In the genomic region with DNA sequence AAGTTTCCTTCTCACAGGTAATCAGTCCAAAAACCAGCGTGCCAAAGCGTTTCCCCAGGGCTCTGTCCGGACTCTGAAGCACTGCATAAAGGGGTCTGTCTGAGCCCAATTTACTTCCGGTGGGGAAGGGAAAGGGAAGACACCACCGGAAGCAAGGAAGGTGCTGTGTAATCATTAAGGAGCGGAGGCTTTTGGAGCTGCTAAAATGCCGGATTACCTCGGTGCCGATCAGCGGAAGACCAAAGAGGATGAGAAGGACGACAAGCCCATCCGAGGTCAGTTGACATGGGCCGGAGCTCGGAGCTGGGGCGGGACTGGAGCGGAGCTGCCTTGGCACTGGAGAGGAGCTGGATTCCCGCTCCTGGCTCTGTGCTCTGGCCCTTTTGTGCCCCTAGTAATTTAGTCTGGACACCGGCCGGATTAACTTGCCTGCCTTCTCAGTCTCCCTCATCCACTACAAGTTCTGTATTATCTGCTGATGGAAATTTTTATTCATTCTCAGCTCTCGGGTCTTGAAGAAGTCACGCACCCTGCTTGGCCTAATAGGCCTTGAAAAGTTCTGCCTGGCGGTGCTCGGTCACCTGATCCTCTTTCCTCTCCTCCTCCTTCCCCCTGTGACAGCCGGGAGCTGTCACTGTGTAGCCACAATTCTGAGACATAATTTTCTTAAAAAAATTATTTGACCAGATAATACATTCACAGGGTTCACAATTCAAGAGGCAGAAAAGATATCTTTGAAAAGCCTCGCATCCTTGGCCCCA, we compare ENCODE assay signal across 8 cellular contexts. TPM values are rescaled to one million over a fixed set of nuclear protein-coding genes. Genes with fewer than 3 reads are reported as not detected.
A peak's percentile ranks its signal among the peaks of the same experiment; 100 is the strongest.
DNase-seq lines count a peak whose midpoint lies in the region; ATAC-seq and TF ChIP-seq lines count a peak whose summit lies in the region.

Gene PSMC2 (plus strand): TSS at position 137 of the 761 bp plus-strand sequence. CDS start 69 bp downstream, at position 206.

- no peaks in the 10 kb centered on the region for H3K9me2 ChIP-seq in PC-9 (ENCODE audit: insufficient read depth)

- H4K20me1 ChIP-seq in PC-9 (ENCODE audit: insufficient read depth), result peaks cover 43% of the 10 kb centered on the region

- H3K4me3 ChIP-seq in PC-9 (peak within 1 kb of the TSS; percentile 83), mucosa of rectum (ENCODE audit: low read length in 2 of 2) (peak within 1 kb of the TSS; percentile 99)

- H3K4me2 ChIP-seq in PC-9, result peak within 1 kb of the TSS; percentile 82

- H3K36me3 ChIP-seq in PC-9 (ENCODE audit: low read depth) (0 out of 2 replicates have a peak, but pooled peaks cover 6% of the 10 kb centered on the region), mucosa of rectum (ENCODE audit: control insufficient read depth in 2 of 2, insufficient read depth in 2 of 2, low read length in 2 of 2) (peaks cover 5 to 11% of the 10 kb centered on the region in 2 donors)

- TF ChIP-seq POLR2A in erythroblast (IDR thresholded peaks at IDR 0.05; ENCODE audit: low read length), result peak; percentile 86

- H2AFZ ChIP-seq in PC-9, result peak within 1 kb of the TSS; percentile 93

- peak within 1 kb of the TSS; percentile 71 for H3K27ac ChIP-seq in PC-9
- H3K27ac ChIP-seq in mucosa of rectum (ENCODE audit: low read depth in 2 of 2, low read length in 2 of 2), result peak within 1 kb of the TSS; percentile 83 to 90

- DNase-seq in DMS53 (lab: John Stamatoyannopoulos, UW), result peak; percentile 97
- peak; percentile 93 for DNase-seq in KBM-7
- DNase-seq in PC-9, result peak; percentile 83 to 87
- DNase-seq in activated T-cell treated with anti-CD3 and anti-CD28 coated beads, Interleukin-2, amount 50 U/mL, for 1 hour, result peak; percentile 80
- peak; percentile 94 to 96 for DNase-seq in erythroblast (lab: John Stamatoyannopoulos, UW)
- peak; percentile 63 to 66 for DNase-seq in stimulated activated CD8-positive, alpha-beta memory T cell treated with anti-CD3 and anti-CD28 coated beads, Interleukin-4, amount 100 ng/mL, for 4 hours (ENCODE audit: low read depth in 2 of 2, low spot score in 1 of 2)

- no peak for TF ChIP-seq CTCF in PC-9 (conservative IDR thresholded peaks at IDR 0.05)

- TSS peak; percentile 54 for BruUV-seq in PC-9 (replicated peaks; lab: Mats Ljungman, UMichigan)

- ATAC-seq in GM21723 (IDR thresholded peaks at IDR 0.05; ENCODE audit: unreplicated experiment), result peak; percentile 70

- H3F3A ChIP-seq in PC-9 (ENCODE audit: insufficient read depth, low read depth), result peaks cover 4% of the 10 kb centered on the region

- H3K4me1 ChIP-seq in PC-9 (replicated peaks; ENCODE audit: insufficient read depth) (peaks cover 42% of the 10 kb centered on the region), mucosa of rectum (ENCODE audit: control insufficient read depth in 2 of 2, insufficient read depth in 2 of 2, low read length in 2 of 2) (peaks cover 18 to 30% of the 10 kb centered on the region in 2 donors)

- CTCF ChIA-PET in PC-9 (lab: Charles Lee), result no interaction called here

- in situ Hi-C loops in KBM-7 (cut with MboI; ENCODE audit: low pct_unique_long_range_greater_than_20kb, low sequenced_read_pairs), result no loop called here

- H3K27me3 ChIP-seq in PC-9 (ENCODE audit: insufficient read depth, low read depth), result no peaks in the 10 kb centered on the region
- H3K27me3 ChIP-seq in mucosa of rectum (ENCODE audit: control insufficient read depth in 2 of 2, insufficient read depth in 2 of 2, low read length in 2 of 2), result no peaks in the 10 kb centered on the region

- no peaks in the 10 kb centered on the region for H3K9me3 ChIP-seq in PC-9 (ENCODE audit: insufficient read depth, low read depth)
- no peaks in the 10 kb centered on the region for H3K9me3 ChIP-seq in mucosa of rectum (ENCODE audit: control insufficient read depth in 2 of 2, low read length in 2 of 2)

- H3K79me2 ChIP-seq in PC-9 (ENCODE audit: low read depth), result peaks cover 80% of the 10 kb centered on the region

- intact Hi-C loops in PC-9 (cut with micrococcal nuclease; ENCODE audit: unreplicated experiment), result no loop called here

- POLR2A ChIA-PET in PC-9 (lab: Charles Lee; ENCODE audit: unreplicated experiment), result interaction anchor here (0.7 kb wide), 1 partner anchor 590 kb away, joined by 3 read pairs; no protein-coding TSS in a partner anchor

- H3K9ac ChIP-seq in mucosa of rectum (ENCODE audit: low read depth in 1 of 2, low read length in 2 of 2), result peak within 1 kb of the TSS; percentile 88 to 94

RNA-seq across cellular contexts. Expression of gene PSMC2, which starts in this region (rescaled TPM):
- 138 and 196 TPM in 2 replicates for total RNA-seq in PC-9 (2021)

Comparison
In these comparisons a context has a peak if more than half of its experiments do, and no peak if none do; other contexts are left out.
1. Peak in every context shown above with its lines: DNase-seq, ATAC-seq, H3K4me3 ChIP-seq and H3K27ac ChIP-seq.